In the genomic region with DNA sequence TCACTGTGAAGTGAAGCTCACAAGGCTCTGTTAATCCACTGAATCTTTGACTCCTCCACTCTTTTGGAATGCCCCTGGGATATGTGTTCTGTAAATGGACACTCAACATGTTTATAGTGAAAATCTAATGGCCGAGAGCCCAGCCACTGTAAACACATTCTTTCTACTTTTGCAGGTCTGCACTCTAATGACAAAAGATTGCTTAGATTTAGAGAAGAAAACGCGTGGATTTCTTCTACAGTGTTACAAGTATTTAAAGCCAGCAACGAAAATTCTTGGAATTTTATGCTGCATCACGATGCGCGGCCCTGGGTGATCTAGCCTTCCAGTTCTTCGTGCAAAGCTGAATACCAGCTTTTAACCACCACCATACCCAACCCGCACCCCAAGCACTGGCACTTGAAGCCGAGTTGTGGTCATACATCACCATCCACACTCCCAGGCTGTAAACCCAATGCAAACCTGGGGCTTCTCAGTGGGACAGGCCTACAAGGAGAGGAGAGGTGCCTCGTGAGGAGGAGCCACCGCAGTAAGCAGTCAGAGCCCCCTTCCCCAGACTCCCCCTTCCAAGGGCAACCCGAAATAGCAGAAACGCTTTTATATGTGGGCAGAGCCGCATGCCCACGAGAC, we compare ENCODE assay signal across 7 cellular contexts. TPM values are rescaled to one million over a fixed set of nuclear protein-coding genes. Genes with fewer than 3 reads are reported as not detected.
DNase-seq lines count a peak whose midpoint lies in the region; ATAC-seq, FAIRE-seq and TF ChIP-seq lines count a peak whose summit lies in the region.

No MANE protein-coding gene starts in this region.

- H3K27ac ChIP-seq in H9 (ENCODE audit: insufficient read length, low read depth, low read length) (no peak overlapping the region), VCaP (peak overlapping the region; percentile 96), small intestine (ENCODE audit: low read depth in 1 of 2, low read length in 1 of 2) (peak overlapping the region; percentile 65 to 72)

- H2BK20ac ChIP-seq in H9 (ENCODE audit: low read depth, low read length, poor library complexity, severe bottlenecking) = no peak overlapping the region

- peak overlapping the region; percentile 60 to 75 for H3K4me3 ChIP-seq in small intestine (ENCODE audit: low read depth in 1 of 2, low read length in 2 of 2)

- H3K9ac ChIP-seq in H9 (ENCODE audit: extremely low read depth, insufficient read length, low read length) = peak overlapping the region; percentile 64

- H3K23me2 ChIP-seq in H9 (ENCODE audit: insufficient read length, low read depth, low read length, poor library complexity, severe bottlenecking) = peaks cover 19% of the 10 kb centered on the region

- H3K9me3 Mint-ChIP-seq in H9 (peaks cover 0 to under 1% of the 10 kb centered on the region in 2 experiments; a peak in 3 of 5 replicates), glutamatergic neuron (ENCODE audit: unreplicated experiment) (peaks cover 8% of the 10 kb centered on the region)

- H2BK15ac ChIP-seq in H9 (ENCODE audit: low read depth, low read length) = no peak overlapping the region

- ATAC-seq in HG02852 (IDR thresholded peaks at IDR 0.05; ENCODE audit: unreplicated experiment) = no peak

- H4K8ac ChIP-seq in H9 (replicated peaks; ENCODE audit: insufficient read length, low read depth, low read length) = no peak overlapping the region

- FAIRE-seq in small intestine (lab: Jason Lieb, UNC) = no peak

- no peak overlapping the region for H2BK12ac ChIP-seq in H9 (ENCODE audit: insufficient read length, low read depth, low read length)

- no peaks in the 10 kb centered on the region; the same call in 1 of the 2 replicates for H3K27me3 ChIP-seq in H9 (ENCODE audit: insufficient read depth, low read length)
- H3K27me3 ChIP-seq in small intestine (ENCODE audit: control insufficient read depth in 2 of 2, insufficient read depth in 2 of 2, low read length in 2 of 2) = no peaks in the 10 kb centered on the region

- peak overlapping the region; percentile 2 for H4K5ac ChIP-seq in H9 (ENCODE audit: insufficient read length, low read depth, low read length)

- H3K14ac ChIP-seq in H9 (ENCODE audit: insufficient read depth, low read length) = peak overlapping the region; percentile 22

- no peak overlapping the region for H3K56ac ChIP-seq in H9 (ENCODE audit: insufficient read length, low read depth, low read length)

- H3K27me3 Mint-ChIP-seq in H9 (ENCODE audit: low read depth) = peaks cover 45% of the 10 kb centered on the region
- peaks cover 17% of the 10 kb centered on the region for H3K27me3 Mint-ChIP-seq in glutamatergic neuron (ENCODE audit: unreplicated experiment)

- H3K9me3 ChIP-seq in H9 (ENCODE audit: control insufficient read depth, low read depth, low read length) (no peaks in the 10 kb centered on the region), small intestine (ENCODE audit: control insufficient read depth, low read depth) (no peaks in the 10 kb centered on the region)

- WGBS in H9 (ENCODE audit: extremely low coverage, insufficient read length, low lambda C conversion rate) = no CpG with 5 or more reads among the region's 16 CpGs
- WGBS in small intestine, 3 donors = 46 to 56% (median 48%) methylated on average over 16 of the region's 16 CpGs

- no peak overlapping the region for H2AFZ ChIP-seq in H9 (ENCODE audit: low read length)

- H3K36me3 Mint-ChIP-seq in H9 (ENCODE audit: insufficient read depth in 1 of 3, low read depth in 3 of 3) = peaks cover 0 to under 1% (median 0%) of the 10 kb centered on the region in 3 experiments; a peak in 1 of 7 replicates
- peaks cover under 1% of the 10 kb centered on the region for H3K36me3 Mint-ChIP-seq in glutamatergic neuron (ENCODE audit: unreplicated experiment)

- H3K4ac ChIP-seq in H9 (ENCODE audit: low read depth, low read length) = no peak overlapping the region

- H4K91ac ChIP-seq in H9 (ENCODE audit: insufficient read length, low read depth, low read length) = peak overlapping the region; percentile 1

- H3K4me1 Mint-ChIP-seq in H9 (peaks cover 9 to 12% of the 10 kb centered on the region in 2 experiments), glutamatergic neuron (ENCODE audit: low read depth, unreplicated experiment) (peaks cover 7% of the 10 kb centered on the region)

- H3K79me2 ChIP-seq in H9 (ENCODE audit: insufficient read depth, low read length) = no peaks in the 10 kb centered on the region; the same call in 1 of the 2 replicates

- H3K27ac Mint-ChIP-seq in H9 (peak overlapping the region in 1 of 3 experiments; percentile 79; a peak in 2 of 7 replicates), glutamatergic neuron (ENCODE audit: unreplicated experiment) (peak overlapping the region; percentile 64)

- H4K20me1 ChIP-seq in H9 (ENCODE audit: control insufficient read depth, insufficient read depth, insufficient read length) = peaks cover 2% of the 10 kb centered on the region

- no peak overlapping the region for H3T11ph ChIP-seq in H9 (ENCODE audit: low read length)

- no peaks in the 10 kb centered on the region for H3K79me1 ChIP-seq in H9 (ENCODE audit: insufficient read depth, low read depth, low read length, poor library complexity, severe bottlenecking)

- H2BK120ac ChIP-seq in H9 (ENCODE audit: low read depth, low read length, poor library complexity, severe bottlenecking) = no peak overlapping the region

- H3K36me3 ChIP-seq in small intestine (ENCODE audit: control insufficient read depth in 2 of 2, insufficient read depth in 2 of 2, low read length in 2 of 2) = no peaks in the 10 kb centered on the region

- H2AK5ac ChIP-seq in H9 (ENCODE audit: insufficient read length, low read length) = no peak overlapping the region

- H3K4me1 ChIP-seq in H9 (ENCODE audit: insufficient read depth, low read length) = no peaks in the 10 kb centered on the region
- peaks cover 0 to 2% of the 10 kb centered on the region in 2 donors for H3K4me1 ChIP-seq in small intestine (ENCODE audit: control insufficient read depth in 2 of 2, insufficient read depth in 1 of 2, low read depth in 1 of 2, low read length in 1 of 2)

- no peak for DNase-seq in H9
- no peak for DNase-seq in glutamatergic neuron
- no peak for DNase-seq in small intestine
- no peak for DNase-seq in HK-2 (ENCODE audit: unreplicated experiment)
- no peak for DNase-seq in NCI-H1694 treated with DMSO at 0.1 percent for 48 hours (lab: John Stamatoyannopoulos, UW)

- peak overlapping the region; percentile 61 for H3K18ac ChIP-seq in H9 (ENCODE audit: insufficient read length, low read depth, low read length)

- peak overlapping the region; percentile 76 for H3K4me2 ChIP-seq in H9 (ENCODE audit: insufficient read depth, insufficient read length, low read length)

- no peak overlapping the region for H2BK5ac ChIP-seq in H9 (ENCODE audit: insufficient read length, low read length)

- H3K4me3 Mint-ChIP-seq in H9 = peak overlapping the region; percentile 80 to 82
- H3K4me3 Mint-ChIP-seq in glutamatergic neuron (ENCODE audit: unreplicated experiment) = peak overlapping the region; percentile 85

- no peak for TF ChIP-seq CTCF in H9 (conservative IDR thresholded peaks at IDR 0.05)
- TF ChIP-seq CTCF in VCaP (conservative IDR thresholded peaks at IDR 0.05) = no peak
- no peak for TF ChIP-seq CTCF in glutamatergic neuron (IDR thresholded peaks at IDR 0.05; ENCODE audit: partially characterized antibody, unreplicated experiment)

- H3K23ac ChIP-seq in H9 (ENCODE audit: insufficient read length, low read depth, low read length) = no peak overlapping the region

RNA-seq across cellular contexts. Expression of a gene that starts 3.7 kb away (rescaled TPM):
- total RNA-seq in H9 (2021) = 21.7 and 22.1 TPM in 2 replicates
- 30.3 TPM for total RNA-seq in glutamatergic neuron (ENCODE audit: unreplicated experiment)
- polyA plus RNA-seq in small intestine = 10 to 100 TPM in 2 of 3 donors, 1 to 10 TPM in 1; 8.7 to 16.8 (median 11.9) TPM
